8 cellular contexts compared by ENCODE assay signal in the genomic region with DNA sequence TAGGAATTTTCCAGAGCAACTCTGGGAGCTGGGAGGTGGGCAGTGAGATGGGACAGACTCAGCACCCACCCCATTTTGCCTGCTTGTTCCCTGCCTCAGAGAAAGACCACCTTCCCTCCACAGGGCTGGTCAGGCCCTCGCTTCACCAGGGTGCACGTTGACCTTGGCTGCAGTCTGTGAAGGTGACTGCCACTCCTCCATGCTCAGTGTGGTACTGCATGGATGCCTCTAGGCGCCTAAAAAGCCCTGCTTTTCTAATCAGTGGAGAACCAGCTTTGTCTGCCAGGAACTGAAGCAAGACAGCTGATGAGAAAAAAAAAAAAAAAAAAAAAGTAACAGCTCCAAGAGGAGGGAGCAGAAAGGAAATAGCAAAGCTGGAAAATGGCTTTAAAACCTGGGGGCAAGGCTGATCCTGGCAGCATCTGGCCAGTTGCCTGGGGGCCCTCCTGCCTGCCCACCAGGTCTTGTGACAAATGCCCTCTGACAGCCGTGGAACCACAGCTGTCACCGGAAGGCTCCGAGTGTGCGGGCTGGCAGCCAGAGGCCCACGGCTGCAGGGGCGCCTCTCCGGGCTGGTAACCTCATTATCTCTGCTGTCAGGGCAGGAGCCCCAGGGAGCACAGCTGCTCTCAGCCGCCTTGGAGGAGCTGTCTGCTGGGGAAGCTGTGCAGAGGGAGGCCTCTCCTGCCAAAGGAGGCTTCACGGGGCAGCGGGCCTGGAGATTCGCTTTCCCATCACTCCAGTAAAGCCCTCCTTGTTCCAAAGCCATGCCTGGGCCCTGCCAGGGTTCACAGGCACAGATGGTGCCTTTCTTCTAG. TPM values are rescaled to one million over a fixed set of nuclear protein-coding genes. Genes with fewer than 3 reads are reported as not detected.
DNase-seq lines count a peak whose midpoint lies in the region; ATAC-seq and TF ChIP-seq lines count a peak whose summit lies in the region.

No MANE protein-coding gene starts in this region.

- peaks cover 16% of the 10 kb centered on the region for H3K4me1 Mint-ChIP-seq in Caco-2 (ENCODE audit: low read depth, unreplicated experiment)

- peak; percentile 81 for ATAC-seq in IMR-90 (ENCODE audit: low read depth)

- H2BK20ac ChIP-seq in IMR-90 (ENCODE audit: low read depth, low read length), result no peak overlapping the region

- no peak overlapping the region for H4K5ac ChIP-seq in IMR-90 (ENCODE audit: low read depth, low read length)

- H3K9ac ChIP-seq in IMR-90 (ENCODE audit: low read depth, low read length), result 0 out of 2 replicates have a peak overlapping the region, but pooled peaks have one; percentile 8

- no peak overlapping the region; the same call in 1 of the 2 replicates for H3K18ac ChIP-seq in IMR-90 (ENCODE audit: low read depth, low read length)

- TF ChIP-seq POLR2A in IMR-90 (IDR thresholded peaks at IDR 0.05; ENCODE audit: low read depth, low read length) (no peak), adrenal gland (IDR thresholded peaks at IDR 0.05) (no peak)

- peaks cover 0 to 2% of the 10 kb centered on the region in 2 experiments; a peak in 1 of 4 replicates for H3K79me1 ChIP-seq in IMR-90 (ENCODE audit: low read depth in 1 of 2, low read length in 2 of 2)

- H3K9me3 ChIP-seq in IMR-90 (ENCODE audit: control insufficient read depth, insufficient read depth, low read length), result no peaks in the 10 kb centered on the region
- no peaks in the 10 kb centered on the region for H3K9me3 ChIP-seq in adrenal gland (replicated peaks in 1 of 3)
- H3K9me3 ChIP-seq in Caco-2, result no peaks in the 10 kb centered on the region

- POLR2A ChIA-PET in IMR-90 (lab: Charles Lee; ENCODE audit: unreplicated experiment) (no interaction called here), Caco-2 (lab: Charles Lee) (no interaction called here)

- TF ChIP-seq CTCF in IMR-90 (conservative IDR thresholded peaks at IDR 0.05; ENCODE audit: low read depth, low read length), result no peak
- no peak for TF ChIP-seq CTCF in adrenal gland (IDR thresholded peaks at IDR 0.05)
- TF ChIP-seq CTCF in Caco-2 (IDR thresholded peaks at IDR 0.05; ENCODE audit: insufficient read depth in 1 of 2, low read depth in 1 of 2, low read length in 1 of 2, severe bottlenecking in 1 of 2, unreplicated experiment in 1 of 2), result no peak

- no peaks in the 10 kb centered on the region for H3K27me3 ChIP-seq in IMR-90 (ENCODE audit: control insufficient read depth, insufficient read depth, low read length)
- H3K27me3 ChIP-seq in adrenal gland, result no peaks in the 10 kb centered on the region
- no peaks in the 10 kb centered on the region for H3K27me3 ChIP-seq in Caco-2 (replicated peaks; ENCODE audit: control insufficient read depth, insufficient read depth, low read length)

- H3K36me3 Mint-ChIP-seq in Caco-2 (ENCODE audit: insufficient read depth, unreplicated experiment), result peaks cover 13% of the 10 kb centered on the region

- no TSS peak for BruUV-seq in IMR-90 (replicated peaks; lab: Mats Ljungman, UMichigan)
- BruUV-seq in Caco-2 (replicated peaks; lab: Mats Ljungman, UMichigan), result no TSS peak

- H3K56ac ChIP-seq in IMR-90 (ENCODE audit: extremely low read depth, insufficient read depth, low read length), result no peak overlapping the region

- 14% methylated on average over 5 of the region's 14 CpGs; no CpG with 5 or more reads in 1 of the 2 experiments for WGBS in IMR-90 (ENCODE audit: extremely low coverage in 2 of 2, insufficient read length in 1 of 2), 2 experiments
- 38 to 57% (median 47%) methylated on average over 2 to 14 of the region's 14 CpGs for WGBS in adrenal gland, 4 donors

- H3K27ac Mint-ChIP-seq in Caco-2 (ENCODE audit: unreplicated experiment), result no peak overlapping the region

- dilution Hi-C loops in IMR-90 (cut with HindIII; ENCODE audit: low sequenced_read_pairs, unreplicated experiment), result no loop called here

- H2AK9ac ChIP-seq in IMR-90 (replicated peaks; ENCODE audit: low read depth, low read length, poor library complexity), result peak overlapping the region; percentile 73

- 0 out of 2 replicates have a peak, but pooled peaks cover 10% of the 10 kb centered on the region for H3K9me1 ChIP-seq in IMR-90 (ENCODE audit: insufficient read depth, low read length)

- no peaks in the 10 kb centered on the region for H3K27me3 Mint-ChIP-seq in Caco-2 (ENCODE audit: insufficient read depth, unreplicated experiment)

- no peak overlapping the region for H3K4me3 Mint-ChIP-seq in Caco-2 (ENCODE audit: unreplicated experiment)

- peaks cover 9% of the 10 kb centered on the region; the same call in 1 of the 2 replicates for H4K20me1 ChIP-seq in IMR-90 (ENCODE audit: insufficient read depth, low read length)

- CTCF ChIA-PET in IMR-90 (lab: Yijun Ruan, JAX), result interaction anchor here (0.5 to 1.0 kb wide), 5 partner anchors 17 to 457 kb away, joined by 3 to 6 read pairs (median 3); no protein-coding TSS in a partner anchor
- CTCF ChIA-PET in Caco-2 (lab: Charles Lee), result interaction anchor here (1.2 kb wide), 1 partner anchor 45 kb away, joined by 4 read pairs; no protein-coding TSS in a partner anchor

- no peak overlapping the region for H4K91ac ChIP-seq in IMR-90 (ENCODE audit: insufficient read depth, low read depth, low read length)

- no peak overlapping the region for H2BK5ac ChIP-seq in IMR-90 (ENCODE audit: low read depth, low read length, poor library complexity, severe bottlenecking)

- intact Hi-C loops in IMR-90 (cut with micrococcal nuclease), result no loop called here
- intact Hi-C loops in adrenal gland (cut with DNase I), result no loop called here
- intact Hi-C loops in Caco-2 (cut with micrococcal nuclease; ENCODE audit: unreplicated experiment), result no loop called here

- peak overlapping the region; percentile 24; the same call in 1 of the 2 replicates for H3K23ac ChIP-seq in IMR-90 (ENCODE audit: low read depth, low read length)

- peak overlapping the region; percentile 75 for H2AFZ ChIP-seq in IMR-90 (replicated peaks; ENCODE audit: low read length, poor library complexity)

- H3K4me3 ChIP-seq in IMR-90 (ENCODE audit: insufficient read depth, low read depth, low read length), result no peak overlapping the region
- H3K4me3 ChIP-seq in adrenal gland, result no peak overlapping the region
- H3K4me3 ChIP-seq in Caco-2 (ENCODE audit: low read depth, low read length), result no peak overlapping the region

- no peak overlapping the region; the same call in 1 of the 2 replicates for H3K14ac ChIP-seq in IMR-90 (replicated peaks; ENCODE audit: low read depth, low read length)

- H3K9me3 Mint-ChIP-seq in Caco-2 (ENCODE audit: unreplicated experiment), result no peaks in the 10 kb centered on the region

- DNase-seq in EL (peak; percentile 71), IMR-90 (peak; percentile 43), adrenal gland (peak in 5 of 7 donors; percentile 20 to 86 (median 38)), hypothalamus (lab: John Stamatoyannopoulos, UW) (peak in 48 of 51 donors; percentile 18 to 91 (median 66)), iPS-NIHi11 (ENCODE audit: low spot score) (no peak), Caco-2 (no peak)
- DNase-seq in stimulated activated CD8-positive, alpha-beta memory T cell treated with anti-CD3 and anti-CD28 coated beads, Interleukin-4, amount 100 ng/mL, for 48 hours, result peak; percentile 27
- no peak for DNase-seq in activated effector memory CD4-positive, alpha-beta T cell treated with anti-CD3 and anti-CD28 coated beads, Interleukin-2, amount 50 U/mL, for 16 hours

- H2BK120ac ChIP-seq in IMR-90 (ENCODE audit: low read depth, low read length), result no peak overlapping the region

- no peak overlapping the region for H4K8ac ChIP-seq in IMR-90 (ENCODE audit: low read depth in 2 of 2, low read length in 2 of 2)

- H2BK15ac ChIP-seq in IMR-90 (ENCODE audit: low read depth, low read length), result no peak overlapping the region

- in situ Hi-C loops in IMR-90 (cut with MboI; ENCODE audit: low sequenced_read_pairs), result no loop called here

- peak overlapping the region; percentile 25; the same call in 1 of the 2 replicates for H3K4me2 ChIP-seq in IMR-90 (ENCODE audit: low read depth, low read length)

- H2AK5ac ChIP-seq in IMR-90 (ENCODE audit: low read depth, low read length), result no peak overlapping the region; the same call in 1 of the 2 replicates

- TF ChIP-seq RAD21 in IMR-90 (IDR thresholded peaks at IDR 0.05; ENCODE audit: low read length), result no peak

- H3K27ac ChIP-seq in IMR-90 (ENCODE audit: insufficient read depth, low read length) (peak overlapping the region; percentile 38; the same call in 1 of the 2 replicates), adrenal gland (peak overlapping the region in 2 of 5 donors; percentile 66 to 73)

- H3K4ac ChIP-seq in IMR-90 (ENCODE audit: low read depth, low read length), result no peak overlapping the region

- H3K4me1 ChIP-seq in IMR-90 (ENCODE audit: control insufficient read depth, insufficient read depth, low read length) (peaks cover 16% of the 10 kb centered on the region), adrenal gland (replicated peaks in 1 of 2) (peaks cover 0 to 20% of the 10 kb centered on the region in 2 donors), Caco-2 (peaks cover 33% of the 10 kb centered on the region)

- H3K36me3 ChIP-seq in IMR-90 (ENCODE audit: control insufficient read depth, insufficient read depth, low read length) (peaks cover 10% of the 10 kb centered on the region; the same call in 1 of the 2 replicates), adrenal gland (replicated peaks in 1 of 2) (no peaks in the 10 kb centered on the region), Caco-2 (ENCODE audit: control insufficient read depth, insufficient read depth, low read length) (no peaks in the 10 kb centered on the region)

TF ChIP-seq in IMR-90, 13 proteins besides CTCF, POLR2A, EP300 and RAD21 (continues in another document):
- TF ChIP-seq BHLHE40 (IDR thresholded peaks at IDR 0.05; ENCODE audit: low read depth, low read length), result no peak
- TF ChIP-seq SMC3 (IDR thresholded peaks at IDR 0.05; ENCODE audit: low read depth, low read length), result no peak
- TF ChIP-seq NFE2L2 (IDR thresholded peaks at IDR 0.05; ENCODE audit: low read depth, low read length), result no peak
- no peak for TF ChIP-seq CEBPB (IDR thresholded peaks at IDR 0.05; ENCODE audit: low read depth, low read length)
- no peak for TF ChIP-seq MAFK (IDR thresholded peaks at IDR 0.05; ENCODE audit: low read depth, low read length)
- TF ChIP-seq RFX5 (IDR thresholded peaks at IDR 0.05; ENCODE audit: low read depth, low read length), result no peak
- no peak for TF ChIP-seq MAZ (IDR thresholded peaks at IDR 0.05; ENCODE audit: borderline replicate concordance, low read depth, low read length)

RNA-seq across cellular contexts. Expression of a gene that starts 13.7 kb away (rescaled TPM):
- total RNA-seq in IMR-90 (2012; rRNA removed) (1.7 and 1.8 TPM in 2 replicates), adrenal gland (1 to 10 TPM in 6 of 8 donors, under 1 TPM in 2; 0.42 to 6.9 (median 1.3) TPM), Caco-2 (2022) (0.26 and 0.29 TPM in 2 replicates)
- polyA plus RNA-seq in IMR-90 (2012; rRNA removed) (3.0 and 3.5 TPM in 2 replicates), adrenal gland (1 to 10 TPM in 2 of 3 donors, under 1 TPM in 1; 0.18 to 3.4 (median 1.4) TPM)
- polyA plus RNA-seq in IMR-90 (2012; cell fraction: cytosol; rRNA removed), result 2.5 and 4.1 TPM in 2 replicates
- 4.3 and 9.2 TPM in 2 replicates for polyA plus RNA-seq in IMR-90 (2012; cell fraction: nucleus; rRNA removed; ENCODE audit: low replicate concordance)

Comparison
In these comparisons a context has a peak if more than half of its experiments do, and no peak if none do; other contexts are left out.
1. DNase-seq: peak in EL (single experiment), IMR-90 (single experiment), adrenal gland (5 of 7), hypothalamus (48 of 51) and stimulated activated CD8-positive, alpha-beta memory T cell treated with anti-CD3 and anti-CD28 coated beads, Interleukin-4, amount 100 ng/mL, for 48 hours (single experiment); none in iPS-NIHi11 (single experiment), Caco-2 (0 of 2) and activated effector memory CD4-positive, alpha-beta T cell treated with anti-CD3 and anti-CD28 coated beads, Interleukin-2, amount 50 U/mL, for 16 hours (single experiment).